13 cellular contexts compared by ENCODE assay signal in genomic region chr11:83007477-83007876, GRCh38.
DNase-seq lines count a peak whose midpoint lies in the region; ATAC-seq and TF ChIP-seq lines count a peak whose summit lies in the region.
"Had no signal": no experiment of that assay in that cellular context is flagged by ENCODE, and none has a peak within 500 bp of the region (broad histone marks: within the 10 kb centered on the region; RNA-seq: fewer than 3 reads in every experiment).

No MANE protein-coding gene starts in this region.

- H3K27me3 ChIP-seq in body of pancreas (no peaks in the 10 kb centered on the region), spleen (replicated peaks in 1 of 7) (no peaks in the 10 kb centered on the region)
- H3K27me3 ChIP-seq: colonic mucosa had no signal

- TF ChIP-seq CTCF in GM12865 (IDR thresholded peaks at IDR 0.05; ENCODE audit: insufficient read depth, low read depth, low read length, missing control alignments) (no peak), body of pancreas (IDR thresholded peaks at IDR 0.05) (no peak), spleen (IDR thresholded peaks at IDR 0.05 in 8 of 11, conservative IDR thresholded peaks at IDR 0.05 in 3 of 11) (no peak)

- H3K9me3 ChIP-seq in body of pancreas (no peaks in the 10 kb centered on the region), spleen (no peaks in the 10 kb centered on the region)
- H3K9me3 ChIP-seq: colonic mucosa had no signal

- H3K27ac ChIP-seq in body of pancreas (peak overlapping the region; percentile 20 to 51 (median 42)), spleen (peak overlapping the region; percentile 4 to 72 (median 54))
- H3K27ac ChIP-seq: colonic mucosa had no signal

- H3K4me1 Mint-ChIP-seq in naive thymus-derived CD8-positive, alpha-beta T cell = peaks cover 20 to 64% (median 52%) of the 10 kb centered on the region in 4 donors

- no peaks in the 10 kb centered on the region for H3K9me3 Mint-ChIP-seq in naive thymus-derived CD8-positive, alpha-beta T cell
- H3K9me3 Mint-ChIP-seq: mesothelial cell of epicardium had no signal

- POLR2A ChIA-PET in naive thymus-derived CD8-positive, alpha-beta T cell (lab: Charles Lee) = interaction anchor here (1.9 kb wide), 1 partner anchor 9 kb away, joined by 7 read pairs; no protein-coding TSS in a partner anchor

- H3K27ac Mint-ChIP-seq in naive thymus-derived CD8-positive, alpha-beta T cell = peak overlapping the region in 5 of 10 donors; percentile 12 to 88 (median 58)

- H3K4me3 Mint-ChIP-seq in naive thymus-derived CD8-positive, alpha-beta T cell = peak overlapping the region in 1 of 10 donors; percentile 49

- peaks cover 0 to 5% (median 0%) of the 10 kb centered on the region in 3 donors for H3K36me3 Mint-ChIP-seq in naive thymus-derived CD8-positive, alpha-beta T cell
- H3K36me3 Mint-ChIP-seq: mesothelial cell of epicardium had no signal

- H3K36me3 ChIP-seq in body of pancreas (replicated peaks in 1 of 2; ENCODE audit: insufficient read depth in 1 of 2, low read depth in 2 of 2) (no peaks in the 10 kb centered on the region), spleen (peaks cover 0 to 4% (median 0%) of the 10 kb centered on the region in 6 donors)
- H3K36me3 ChIP-seq: colonic mucosa had no signal

- DNase-seq in GM12865 (ENCODE audit: low read depth) (no peak), NCI-H1105 treated with DMSO at 0.1 percent for 48 hours (lab: John Stamatoyannopoulos, UW) (peak; percentile 44), body of pancreas (no peak), spleen (no peak), NCI-H1694 treated with DMSO at 0.1 percent for 48 hours (lab: John Stamatoyannopoulos, UW) (no peak)
- no peak for DNase-seq in naive thymus-derived CD8-positive, alpha-beta T cell
- DNase-seq in effector CD4-positive, alpha-beta T cell = no peak
- DNase-seq: activated CD4-positive, CD25-positive, alpha-beta regulatory T cell; activated gamma-delta T cell had no signal

- 65 to 73% methylated on average over 5 of the region's 5 CpGs for WGBS in body of pancreas, 2 donors
- 72 to 78% (median 77%) methylated on average over 5 of the region's 5 CpGs for WGBS in spleen, 5 donors

- TF ChIP-seq POLR2A in body of pancreas (IDR thresholded peaks at IDR 0.05) (no peak), spleen (IDR thresholded peaks at IDR 0.05) (no peak)

- H3K4me1 ChIP-seq in body of pancreas (peaks cover 30% of the 10 kb centered on the region), spleen (peaks cover 28 to 66% (median 36%) of the 10 kb centered on the region in 6 donors)
- H3K4me1 ChIP-seq: colonic mucosa had no signal

- H3K27me3 Mint-ChIP-seq in naive thymus-derived CD8-positive, alpha-beta T cell = no peaks in the 10 kb centered on the region

- intact Hi-C loops in body of pancreas (cut with DNase I) = loop anchor here (10.0 kb wide), 1 partner anchor 57 kb away; no protein-coding TSS in a partner anchor
- intact Hi-C loops in spleen (cut with DNase I; ENCODE audit: low total_unique reads) = no loop called here

- no peak for ATAC-seq in body of pancreas
- ATAC-seq in naive thymus-derived CD8-positive, alpha-beta T cell = no peak
- ATAC-seq: HCT116 had no signal

- H3K4me3 ChIP-seq in GM12865 (ENCODE audit: low read depth, low read length) (peak overlapping the region; percentile 29), body of pancreas (no peak overlapping the region), spleen (peak overlapping the region in 1 of 8 donors; percentile 15)
- H3K4me3 ChIP-seq: colonic mucosa, skin epidermis had no signal
